In genomic region chr2:20852139-20852538, GRCh38 we compare ENCODE assay signal across 26 cellular contexts.
"Had no signal": no experiment of that assay in that cellular context is flagged by ENCODE, and none has a peak within 500 bp of the region (broad histone marks: within the 10 kb centered on the region; RNA-seq: fewer than 3 reads in every experiment).

No MANE protein-coding gene starts in this region.

- DNase-seq: kidney glomerular epithelial cell; left cardiac atrium; left ventricle myocardium superior; lower lobe of right lung; mammary epithelial cell; mesenchymal stem cell; naive thymus-derived CD8-positive, alpha-beta T cell; nucleus accumbens; pancreas; posterior cingulate gyrus; retina; right cardiac atrium; stimulated activated CD4-positive, alpha-beta T cell treated with anti-CD3 and anti-CD28 coated beads, Interleukin-12 subunit alpha, Interleukin-12 subunit beta, amount 100 ng/mL, for 4 hours; stimulated activated CD4-positive, alpha-beta T cell treated with anti-CD3 and anti-CD28 coated beads, Interleukin-15, amount 100 ng/mL, for 24 hours; stimulated activated CD4-positive, alpha-beta T cell treated with anti-CD3 and anti-CD28 coated beads, Interleukin-2, amount 100 ng/mL, for 24 hours; stimulated activated CD4-positive, alpha-beta T cell treated with anti-CD3 and anti-CD28 coated beads, Interleukin-4, amount 100 ng/mL, for 1 hour; stimulated activated naive B cell treated with anti-CD40 and anti-IgM and Interleukin-4, amounts not matched to agents 10 μg/mL and 1 μg/mL and 100 μg/mL, for 72 hours; stimulated activated naive CD8-positive, alpha-beta T cell treated with anti-CD3 and anti-CD28 coated beads, Interleukin-15, Interleukin-2, amounts not matched to agents 100 U/mL and 50 U/mL, for 24 hours; stomach; testis; thyroid gland; transverse colon; upper lobe of left lung had no signal

- H3K27ac ChIP-seq: lower lobe of right lung, pancreas, prostate gland, skin epidermis, stomach, testis, thyroid gland, transverse colon, upper lobe of left lung, vagina had no signal

- H3K4me3 ChIP-seq: lower lobe of right lung, pancreas, prostate gland, skin epidermis, stomach, testis, thyroid gland, transverse colon, upper lobe of left lung, vagina had no signal

- H3K36me3 ChIP-seq: lower lobe of right lung, pancreas, prostate gland, stomach, thyroid gland, transverse colon, upper lobe of left lung, vagina had no signal

- H3K27me3 ChIP-seq: pancreas, testis, thyroid gland, transverse colon, upper lobe of left lung, vagina had no signal

- H3K9me3 ChIP-seq: lower lobe of right lung, pancreas, prostate gland, stomach, testis, thyroid gland, transverse colon, upper lobe of left lung, vagina had no signal

- H3K4me1 ChIP-seq: lower lobe of right lung, pancreas, prostate gland, stomach, testis, thyroid gland, transverse colon, upper lobe of left lung, vagina had no signal
